ENCODE assay signal across 23 cellular contexts in genomic region chr4:126859872-126860271, GRCh38.
"Had no signal": no experiment of that assay in that cellular context is flagged by ENCODE, and none has a peak within 500 bp of the region (broad histone marks: within the 10 kb centered on the region; RNA-seq: fewer than 3 reads in every experiment).

No MANE protein-coding gene starts in this region.

- ATAC-seq: foreskin keratinocyte, heart right ventricle, left cardiac atrium, left lung, left ventricle myocardium superior, lower lobe of right lung, mucosa of descending colon had no signal

- FAIRE-seq: colon, endothelial cell of umbilical vein, frontal cortex, islet of Langerhans, keratinocyte had no signal

- H3K4me1 ChIP-seq: esophagus muscularis mucosa, foreskin keratinocyte, heart right ventricle, left lung, lower lobe of right lung had no signal

- H3K4me3 Mint-ChIP-seq: mesothelial cell of epicardium had no signal

- H3K4me1 Mint-ChIP-seq: mesothelial cell of epicardium had no signal

- H3K27ac Mint-ChIP-seq: mesothelial cell of epicardium had no signal

- DNase-seq: dermis blood vessel endothelial cell; dorsolateral prefrontal cortex; effector CD4-positive, alpha-beta T cell; effector memory CD4-positive, alpha-beta T cell; foreskin keratinocyte; glutamatergic neuron; head of caudate nucleus; heart right ventricle; hippocampal formation; left cardiac atrium; left ventricle myocardium superior; lower lobe of right lung; mesenchymal stem cell; mucosa of descending colon had no signal

- H3K9me3 ChIP-seq: esophagus muscularis mucosa, mucosa of descending colon had no signal

- H3K36me3 ChIP-seq: esophagus muscularis mucosa, heart right ventricle, left lung, lower lobe of right lung had no signal

- H3K27ac ChIP-seq: coronary artery, dorsolateral prefrontal cortex, esophagus muscularis mucosa, foreskin keratinocyte, heart right ventricle, left lung, lower lobe of right lung had no signal

- H3K4me3 ChIP-seq: coronary artery, dorsolateral prefrontal cortex, esophagus muscularis mucosa, heart right ventricle, left lung, lower lobe of right lung, mucosa of descending colon had no signal

- H3K27me3 ChIP-seq: dorsolateral prefrontal cortex, esophagus muscularis mucosa, foreskin keratinocyte, heart right ventricle, left lung had no signal

- H3K36me3 Mint-ChIP-seq: mesothelial cell of epicardium had no signal
